ENCODE assay signal across 15 cellular contexts in genomic region chr1:231924183-231924582, GRCh38.
A peak's percentile ranks its signal among the peaks of the same experiment; 100 is the strongest.
DNase-seq lines count a peak whose midpoint lies in the region; ATAC-seq and TF ChIP-seq lines count a peak whose summit lies in the region.
"Had no signal": no experiment of that assay in that cellular context is flagged by ENCODE, and none has a peak within 500 bp of the region (broad histone marks: within the 10 kb centered on the region; RNA-seq: fewer than 3 reads in every experiment).

No MANE protein-coding gene starts in this region.

- ATAC-seq in GM21576 (IDR thresholded peaks at IDR 0.05; ENCODE audit: unreplicated experiment): no peak
- ATAC-seq: activated T-cell treated with anti-CD3 and anti-CD28 coated beads, Interleukin-2, amount 50 U/mL, for 72 hours; right cardiac atrium; stimulated activated effector memory CD8-positive, alpha-beta T cell treated with anti-CD3 and anti-CD28 coated beads, Interleukin-12 subunit alpha, Interleukin-12 subunit beta, amount 100 ng/mL, for 72 hours had no signal

- no peak overlapping the region for H3K27ac ChIP-seq in suprapubic skin
- H3K27ac ChIP-seq: 22Rv1, upper lobe of left lung had no signal

- TF ChIP-seq POLR2A in suprapubic skin (IDR thresholded peaks at IDR 0.05): no peak

- TF ChIP-seq CTCF in glutamatergic neuron (IDR thresholded peaks at IDR 0.05; ENCODE audit: partially characterized antibody, unreplicated experiment) (no peak), suprapubic skin (IDR thresholded peaks at IDR 0.05) (no peak)

- peaks cover 32% of the 10 kb centered on the region for H3K4me1 ChIP-seq in skeletal muscle satellite cell (ENCODE audit: control insufficient read depth, insufficient read depth, low read length)
- H3K4me1 ChIP-seq in suprapubic skin: peaks cover 15% of the 10 kb centered on the region

- WGBS in suprapubic skin: 68% methylated on average over 7 of the region's 7 CpGs

- H3K36me3 Mint-ChIP-seq in glutamatergic neuron (ENCODE audit: unreplicated experiment): no peaks in the 10 kb centered on the region
- H3K36me3 Mint-ChIP-seq: stimulated activated effector memory CD8-positive, alpha-beta T cell treated with anti-CD3 and anti-CD28 coated beads, Interleukin-12 subunit alpha, Interleukin-12 subunit beta, amount 100 ng/mL, for 72 hours had no signal

- peak overlapping the region; percentile 58 for H3K9ac ChIP-seq in skeletal muscle satellite cell (ENCODE audit: low read depth, low read length)

- H3K9me3 ChIP-seq in skeletal muscle satellite cell (replicated peaks; ENCODE audit: low read length): no peaks in the 10 kb centered on the region
- H3K9me3 ChIP-seq in suprapubic skin: no peaks in the 10 kb centered on the region
- H3K9me3 ChIP-seq: upper lobe of left lung had no signal

- H3K4me3 ChIP-seq in skeletal muscle satellite cell (ENCODE audit: low read length): no peak overlapping the region
- no peak overlapping the region for H3K4me3 ChIP-seq in suprapubic skin
- H3K4me3 ChIP-seq: upper lobe of left lung had no signal

- peak overlapping the region; percentile 94 for H3K27ac Mint-ChIP-seq in glutamatergic neuron (ENCODE audit: unreplicated experiment)
- H3K27ac Mint-ChIP-seq: activated T-cell treated with anti-CD3 and anti-CD28 coated beads, Interleukin-2, amount 50 U/mL, for 72 hours; stimulated activated effector memory CD8-positive, alpha-beta T cell treated with anti-CD3 and anti-CD28 coated beads, Interleukin-12 subunit alpha, Interleukin-12 subunit beta, amount 100 ng/mL, for 72 hours had no signal

- no peaks in the 10 kb centered on the region for H3K27me3 ChIP-seq in skeletal muscle satellite cell (ENCODE audit: control insufficient read depth, insufficient read depth, low read length)
- no peaks in the 10 kb centered on the region for H3K27me3 ChIP-seq in suprapubic skin
- H3K27me3 ChIP-seq: upper lobe of left lung had no signal

- H3K36me3 ChIP-seq in skeletal muscle satellite cell (ENCODE audit: insufficient read depth, low read length) (no peaks in the 10 kb centered on the region), suprapubic skin (no peaks in the 10 kb centered on the region)
- H3K36me3 ChIP-seq: upper lobe of left lung had no signal

- peaks cover 3% of the 10 kb centered on the region for H3K9me3 Mint-ChIP-seq in glutamatergic neuron (ENCODE audit: unreplicated experiment)
- H3K9me3 Mint-ChIP-seq: activated T-cell treated with anti-CD3 and anti-CD28 coated beads, Interleukin-2, amount 50 U/mL, for 72 hours; stimulated activated effector memory CD8-positive, alpha-beta T cell treated with anti-CD3 and anti-CD28 coated beads, Interleukin-12 subunit alpha, Interleukin-12 subunit beta, amount 100 ng/mL, for 72 hours had no signal

- H3K4me2 ChIP-seq in skeletal muscle satellite cell (ENCODE audit: low read length): no peak overlapping the region

- TF ChIP-seq EP300 in suprapubic skin (IDR thresholded peaks at IDR 0.05): no peak

- peaks cover 36% of the 10 kb centered on the region for H3K4me1 Mint-ChIP-seq in glutamatergic neuron (ENCODE audit: low read depth, unreplicated experiment)

- H3K27me3 Mint-ChIP-seq in glutamatergic neuron (ENCODE audit: unreplicated experiment): no peaks in the 10 kb centered on the region

- DNase-seq in NCI-H1417 (lab: John Stamatoyannopoulos, UW) (peak in 2 of 3 experiments; percentile 49 to 87), NCI-H1417 treated with DMSO at 0.1 percent for 48 hours (lab: John Stamatoyannopoulos, UW) (no peak), SHP77 (lab: John Stamatoyannopoulos, UW) (peak; percentile 97), glutamatergic neuron (no peak), D341Med (ENCODE audit: low spot score) (no peak), suprapubic skin (ENCODE audit: low spot score in 2 of 2) (no peak)
- DNase-seq: activated T-cell treated with anti-CD3 and anti-CD28 coated beads, Interleukin-2, amount 50 U/mL, for 72 hours; left cardiac atrium; NK-92 treated with Interleukin-12 subunit alpha and Interleukin-12 subunit beta, amount 100 ng/mL, for 24 hours; right cardiac atrium; upper lobe of left lung had no signal

- peak overlapping the region; percentile 26 for H3K4me3 Mint-ChIP-seq in glutamatergic neuron (ENCODE audit: unreplicated experiment)
- H3K4me3 Mint-ChIP-seq: activated T-cell treated with anti-CD3 and anti-CD28 coated beads, Interleukin-2, amount 50 U/mL, for 72 hours; stimulated activated effector memory CD8-positive, alpha-beta T cell treated with anti-CD3 and anti-CD28 coated beads, Interleukin-12 subunit alpha, Interleukin-12 subunit beta, amount 100 ng/mL, for 72 hours had no signal

Comparison
In these comparisons a context has a peak if more than half of its experiments do, and no peak if none do; other contexts are left out.
1. DNase-seq: peak in NCI-H1417 (2 of 3) and SHP77 (2 of 2); none in NCI-H1417 treated with DMSO at 0.1 percent for 48 hours (single experiment), glutamatergic neuron (single experiment), D341Med (single experiment) and suprapubic skin (0 of 2).